Comparison of ENCODE assay signal across 21 cellular contexts in genomic region chr7:73967832-73968295, GRCh38.
DNase-seq lines count a peak whose midpoint lies in the region; ATAC-seq and TF ChIP-seq lines count a peak whose summit lies in the region.
"Had no signal": no experiment of that assay in that cellular context is flagged by ENCODE, and none has a peak within 500 bp of the region (broad histone marks: within the 10 kb centered on the region; RNA-seq: fewer than 3 reads in every experiment).

No MANE protein-coding gene starts in this region.

- H3K4me1 ChIP-seq in IMR-90 (ENCODE audit: control insufficient read depth, insufficient read depth, low read length): peaks cover 3% of the 10 kb centered on the region
- H3K4me1 ChIP-seq in neuronal stem cell (ENCODE audit: control insufficient read depth in 2 of 2, insufficient read depth in 1 of 2, low read depth in 1 of 2, low read length in 2 of 2): no peaks in the 10 kb centered on the region
- peaks cover 2% of the 10 kb centered on the region for H3K4me1 ChIP-seq in suprapubic skin
- H3K4me1 ChIP-seq: A549, BE2C, SJCRH30 had no signal

- H3K18ac ChIP-seq in IMR-90 (ENCODE audit: low read depth, low read length) (no peak overlapping the region), neuronal stem cell (ENCODE audit: low read length) (peak overlapping the region; percentile 21)

- peaks cover 9% of the 10 kb centered on the region for H3K9me3 ChIP-seq in IMR-90 (ENCODE audit: control insufficient read depth, insufficient read depth, low read length)
- peaks cover 0 to 2% of the 10 kb centered on the region in 2 donors for H3K9me3 ChIP-seq in neuronal stem cell (replicated peaks in 1 of 2; ENCODE audit: control insufficient read depth in 2 of 2, insufficient read depth in 1 of 2, low read depth in 1 of 2, low read length in 2 of 2)
- H3K9me3 ChIP-seq in suprapubic skin: peaks cover 13% of the 10 kb centered on the region
- H3K9me3 ChIP-seq: BE2C had no signal

- no peaks in the 10 kb centered on the region for H3K4me1 Mint-ChIP-seq in T-cell

- no peaks in the 10 kb centered on the region for H3K9me1 ChIP-seq in IMR-90 (ENCODE audit: insufficient read depth, low read length)

- TF ChIP-seq CTCF in IMR-90 (conservative IDR thresholded peaks at IDR 0.05; ENCODE audit: low read depth, low read length) (no peak), suprapubic skin (IDR thresholded peaks at IDR 0.05) (no peak)

- POLR2A ChIA-PET in IMR-90 (lab: Charles Lee; ENCODE audit: unreplicated experiment): no interaction called here
- POLR2A ChIA-PET in T-cell (lab: Charles Lee): no interaction called here

- H2AK9ac ChIP-seq in IMR-90 (replicated peaks; ENCODE audit: low read depth, low read length, poor library complexity): no peak overlapping the region

- H3K4me3 ChIP-seq in IMR-90 (ENCODE audit: insufficient read depth, low read depth, low read length): no peak overlapping the region
- H3K4me3 ChIP-seq in neuronal stem cell (ENCODE audit: low read length in 2 of 2): peak overlapping the region in 1 of 2 donors; percentile 46
- no peak overlapping the region for H3K4me3 ChIP-seq in suprapubic skin
- H3K4me3 ChIP-seq: A549, SJCRH30 had no signal

- intact Hi-C loops in IMR-90 (cut with micrococcal nuclease): no loop called here

- no peaks in the 10 kb centered on the region for H4K20me1 ChIP-seq in IMR-90 (ENCODE audit: insufficient read depth, low read length)

- no peak for TF ChIP-seq EP300 in suprapubic skin (IDR thresholded peaks at IDR 0.05)

- no CpG with 5 or more reads among the region's 2 CpGs for WGBS in IMR-90 (ENCODE audit: extremely low coverage in 2 of 2, insufficient read length in 1 of 2), 2 experiments
- no CpG with 5 or more reads among the region's 2 CpGs for WGBS in neuronal stem cell (ENCODE audit: extremely low coverage in 2 of 2, insufficient read length in 2 of 2, insufficient replicate concordance in 1 of 2), 2 donors
- WGBS in suprapubic skin: 100% methylated on average over 2 of the region's 2 CpGs

- H3K9me3 Mint-ChIP-seq in T-cell: peaks cover 11 to 15% (median 13%) of the 10 kb centered on the region in 3 donors

- CTCF ChIA-PET in IMR-90 (lab: Yijun Ruan, JAX) (no interaction called here), T-cell (lab: Charles Lee) (interaction anchor here in 1 of 2 donors (0.6 kb wide), 1 partner anchor 30 kb away, joined by 4 read pairs; no protein-coding TSS in a partner anchor)

- TF ChIP-seq POLR2A in IMR-90 (IDR thresholded peaks at IDR 0.05; ENCODE audit: low read depth, low read length): no peak
- no peak for TF ChIP-seq POLR2A in suprapubic skin (IDR thresholded peaks at IDR 0.05)

- H2BK5ac ChIP-seq in IMR-90 (ENCODE audit: low read depth, low read length, poor library complexity, severe bottlenecking) (no peak overlapping the region), neuronal stem cell (ENCODE audit: low read length) (no peak overlapping the region)

- peak overlapping the region; percentile 43 for H2AFZ ChIP-seq in IMR-90 (replicated peaks; ENCODE audit: low read length, poor library complexity)
- H2AFZ ChIP-seq in neuronal stem cell (ENCODE audit: low read length): no peak overlapping the region

- no peak overlapping the region for H3K56ac ChIP-seq in IMR-90 (ENCODE audit: extremely low read depth, insufficient read depth, low read length)

- H4K91ac ChIP-seq in IMR-90 (ENCODE audit: insufficient read depth, low read depth, low read length) (no peak overlapping the region), neuronal stem cell (ENCODE audit: low read depth, low read length, poor library complexity) (no peak overlapping the region)

- H2BK20ac ChIP-seq in IMR-90 (ENCODE audit: low read depth, low read length): no peak overlapping the region

- H3K23ac ChIP-seq in IMR-90 (ENCODE audit: low read depth, low read length) (no peak overlapping the region), neuronal stem cell (ENCODE audit: low read depth, low read length, poor library complexity) (no peak overlapping the region)

- H3K36me3 ChIP-seq in IMR-90 (ENCODE audit: control insufficient read depth, insufficient read depth, low read length) (no peaks in the 10 kb centered on the region), neuronal stem cell (replicated peaks in 1 of 2; ENCODE audit: control insufficient read depth in 2 of 2, insufficient read depth in 2 of 2, low read length in 2 of 2) (no peaks in the 10 kb centered on the region), suprapubic skin (no peaks in the 10 kb centered on the region)
- H3K36me3 ChIP-seq: BE2C, SJCRH30 had no signal

- H3K79me1 ChIP-seq in IMR-90 (ENCODE audit: low read depth in 1 of 2, low read length in 2 of 2) (no peaks in the 10 kb centered on the region), neuronal stem cell (ENCODE audit: low read depth, low read length) (no peaks in the 10 kb centered on the region)

- H3K27ac ChIP-seq in IMR-90 (ENCODE audit: insufficient read depth, low read length): no peak overlapping the region
- H3K27ac ChIP-seq in neuronal stem cell (replicated peaks; ENCODE audit: low read length): no peak overlapping the region
- no peak overlapping the region for H3K27ac ChIP-seq in suprapubic skin
- H3K27ac ChIP-seq: A549, HL-60, SJCRH30 had no signal

- H2AK5ac ChIP-seq in IMR-90 (ENCODE audit: low read depth, low read length) (no peak overlapping the region), neuronal stem cell (ENCODE audit: low read depth, low read length) (no peak overlapping the region)

- H4K5ac ChIP-seq in IMR-90 (ENCODE audit: low read depth, low read length): no peak overlapping the region

- H3K14ac ChIP-seq in IMR-90 (replicated peaks; ENCODE audit: low read depth, low read length): no peak overlapping the region
- H3K14ac ChIP-seq in neuronal stem cell (ENCODE audit: low read length): no peak overlapping the region

- in situ Hi-C loops in IMR-90 (cut with MboI; ENCODE audit: low sequenced_read_pairs): no loop called here

- no peak for TF ChIP-seq RAD21 in IMR-90 (IDR thresholded peaks at IDR 0.05; ENCODE audit: low read length)

- no peak overlapping the region for H3K4me2 ChIP-seq in IMR-90 (ENCODE audit: low read depth, low read length)
- no peak overlapping the region for H3K4me2 ChIP-seq in neuronal stem cell (ENCODE audit: insufficient read depth, low read length, poor library complexity, severe bottlenecking)
- H3K4me2 ChIP-seq: A549 had no signal

- H2BK120ac ChIP-seq in IMR-90 (ENCODE audit: low read depth, low read length) (no peak overlapping the region), neuronal stem cell (ENCODE audit: low read depth, low read length) (no peak overlapping the region)

- ATAC-seq in IMR-90 (ENCODE audit: low read depth): no peak
- ATAC-seq in T-cell (replicated peaks in 1 of 4): no peak
- ATAC-seq: Panc1 had no signal

- dilution Hi-C loops in IMR-90 (cut with HindIII; ENCODE audit: low sequenced_read_pairs, unreplicated experiment): no loop called here

- H3K9ac ChIP-seq in IMR-90 (ENCODE audit: low read depth, low read length) (no peak overlapping the region), neuronal stem cell (ENCODE audit: low read depth, low read length, poor library complexity) (no peak overlapping the region)

- no peak overlapping the region for H3K4me3 Mint-ChIP-seq in T-cell

- H2BK12ac ChIP-seq in neuronal stem cell (ENCODE audit: low read length): peak overlapping the region; percentile 24

- H3K27me3 ChIP-seq in IMR-90 (ENCODE audit: control insufficient read depth, insufficient read depth, low read length): no peaks in the 10 kb centered on the region
- H3K27me3 ChIP-seq in neuronal stem cell (ENCODE audit: control insufficient read depth in 3 of 3, insufficient read depth in 3 of 3, low read depth in 1 of 3, low read length in 3 of 3): no peaks in the 10 kb centered on the region
- no peaks in the 10 kb centered on the region for H3K27me3 ChIP-seq in suprapubic skin
- H3K27me3 ChIP-seq: BE2C, SJCRH30 had no signal

- peaks cover 4 to 7% of the 10 kb centered on the region in 2 donors for H3K27me3 Mint-ChIP-seq in T-cell

- no peak overlapping the region for H3K27ac Mint-ChIP-seq in T-cell

- no peaks in the 10 kb centered on the region for H3K36me3 Mint-ChIP-seq in T-cell

- no peak overlapping the region for H4K8ac ChIP-seq in IMR-90 (ENCODE audit: low read depth in 2 of 2, low read length in 2 of 2)
- H4K8ac ChIP-seq in neuronal stem cell (ENCODE audit: low read depth, low read length): no peak overlapping the region

- H2BK15ac ChIP-seq in IMR-90 (ENCODE audit: low read depth, low read length): no peak overlapping the region
- H2BK15ac ChIP-seq in neuronal stem cell (ENCODE audit: low read length): no peak overlapping the region

- H3K4ac ChIP-seq in IMR-90 (ENCODE audit: low read depth, low read length): no peak overlapping the region
- H3K4ac ChIP-seq in neuronal stem cell (ENCODE audit: low read length): no peak overlapping the region

- BruUV-seq in IMR-90 (replicated peaks; lab: Mats Ljungman, UMichigan): no TSS peak

- DNase-seq in IMR-90 (no peak), foreskin melanocyte (peak; percentile 21), neuronal stem cell (ENCODE audit: low spot score) (no peak), suprapubic skin (ENCODE audit: low spot score in 2 of 2) (peak; percentile 34 to 43), SK-N-DZ (ENCODE audit: low spot score) (no peak), islet precursor cell (no peak), T-cell (no peak)
- DNase-seq: BE2C; DMS79; H7; NCI-H1105; NCI-H146; NCI-H2029; NCI-H226; NCI-H510A treated with DMSO at 0.1 percent for 48 hours; NCI-H774; NK-92 treated with Interleukin-12 subunit alpha and Interleukin-12 subunit beta, amount 100 ng/mL, for 24 hours; SJCRH30 had no signal

TF ChIP-seq in IMR-90, 13 proteins besides CTCF, POLR2A, EP300 and RAD21:
- no peak for TF ChIP-seq CEBPB (IDR thresholded peaks at IDR 0.05; ENCODE audit: low read depth, low read length)
- TF ChIP-seq FOS (IDR thresholded peaks at IDR 0.05; ENCODE audit: low read depth, low read length): no peak
- TF ChIP-seq, protein P1, sequence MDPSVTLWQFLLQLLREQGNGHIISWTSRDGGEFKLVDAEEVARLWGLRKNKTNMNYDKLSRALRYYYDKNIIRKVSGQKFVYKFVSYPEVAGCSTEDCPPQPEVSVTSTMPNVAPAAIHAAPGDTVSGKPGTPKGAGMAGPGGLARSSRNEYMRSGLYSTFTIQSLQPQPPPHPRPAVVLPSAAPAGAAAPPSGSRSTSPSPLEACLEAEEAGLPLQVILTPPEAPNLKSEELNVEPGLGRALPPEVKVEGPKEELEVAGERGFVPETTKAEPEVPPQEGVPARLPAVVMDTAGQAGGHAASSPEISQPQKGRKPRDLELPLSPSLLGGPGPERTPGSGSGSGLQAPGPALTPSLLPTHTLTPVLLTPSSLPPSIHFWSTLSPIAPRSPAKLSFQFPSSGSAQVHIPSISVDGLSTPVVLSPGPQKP (IDR thresholded peaks at IDR 0.05; ENCODE audit: borderline replicate concordance, low read depth, low read length): no peak
- no peak for TF ChIP-seq CHD1 (IDR thresholded peaks at IDR 0.05; ENCODE audit: low read depth, low read length)
- no peak for TF ChIP-seq RFX5 (IDR thresholded peaks at IDR 0.05; ENCODE audit: low read depth, low read length)
- TF ChIP-seq MXI1 (IDR thresholded peaks at IDR 0.05; ENCODE audit: borderline replicate concordance, low read depth, low read length): no peak
- no peak for TF ChIP-seq MAFK (IDR thresholded peaks at IDR 0.05; ENCODE audit: low read depth, low read length)
- no peak for TF ChIP-seq RCOR1 (IDR thresholded peaks at IDR 0.05; ENCODE audit: insufficient replicate concordance, low read length)
- TF ChIP-seq BHLHE40 (IDR thresholded peaks at IDR 0.05; ENCODE audit: low read depth, low read length): no peak
TF ChIP-seq in IMR-90: peak in this region for 0.

Comparison
In these comparisons a context has a peak if more than half of its experiments do, and no peak if none do; other contexts are left out.
1. DNase-seq: peak in foreskin melanocyte (single experiment) and suprapubic skin (2 of 2); none in IMR-90 (single experiment), neuronal stem cell (single experiment), SK-N-DZ (single experiment), islet precursor cell (single experiment) and T-cell (0 of 34).